In genomic region chr3:56189486-56189985, GRCh38 we compare ENCODE assay signal across 35 cellular contexts.
"Had no signal": no experiment of that assay in that cellular context is flagged by ENCODE, and none has a peak within 500 bp of the region (broad histone marks: within the 10 kb centered on the region; RNA-seq: fewer than 3 reads in every experiment).

No MANE protein-coding gene starts in this region.

- H2AFZ ChIP-seq: hepatocyte had no signal

- H3K4me3 Mint-ChIP-seq: activated CD4-positive, alpha-beta memory T cell treated with anti-CD3 and anti-CD28 coated beads for 36 hours; activated CD4-positive, alpha-beta T cell treated with anti-CD3 and anti-CD28 coated beads for 36 hours; activated CD4-positive, alpha-beta T cell treated with anti-CD3 and anti-CD28 coated beads, Interleukin-2, amount 10 ng/mL, durations not matched to agents 24 days and 14 days; activated CD8-positive, alpha-beta memory T cell treated with anti-CD3 and anti-CD28 coated beads, Interleukin-2, amount 10 ng/mL, durations not matched to agents 7 days and 5 days; activated CD8-positive, alpha-beta T cell treated with anti-CD3 and anti-CD28 coated beads, Interleukin-2, amount 10 ng/mL, durations not matched to agents 7 days and 5 days; activated naive CD4-positive, alpha-beta T cell treated with anti-CD3 and anti-CD28 coated beads for 36 hours; activated naive CD4-positive, alpha-beta T cell treated with anti-CD3 and anti-CD28 coated beads, Interleukin-2, amount 50 U/mL, for 24 hours; activated naive CD8-positive, alpha-beta T cell treated with anti-CD3 and anti-CD28 coated beads for 36 hours; activated naive CD8-positive, alpha-beta T cell treated with anti-CD3 and anti-CD28 coated beads, Interleukin-2, amount 50 U/mL, for 24 hours; activated T-helper 1 cell treated with anti-CD3 and anti-CD28 coated beads, Interleukin-12 subunit alpha, Interleukin-12 subunit beta, Interleukin-2, Interleukin-4 antibody, amounts not matched to agents 30 ng/mL and 10 ng/mL and 1 ng/mL, durations not matched to agents 14 hours and 24 hours and 36 hours; T-helper 17 cell; T-helper 2 cell treated with Interferon-gamma antibody and Interleukin-4, amounts not matched to agents 5 μg/mL and 100 μg/mL, for 36 hours had no signal

- H3K9me3 Mint-ChIP-seq: activated CD4-positive, alpha-beta memory T cell treated with anti-CD3 and anti-CD28 coated beads for 36 hours; activated CD4-positive, alpha-beta T cell treated with anti-CD3 and anti-CD28 coated beads, Interleukin-2, amount 10 ng/mL, durations not matched to agents 24 days and 14 days; activated naive CD4-positive, alpha-beta T cell treated with anti-CD3 and anti-CD28 coated beads for 36 hours; activated naive CD4-positive, alpha-beta T cell treated with anti-CD3 and anti-CD28 coated beads, Interleukin-2, amount 50 U/mL, for 24 hours; activated naive CD8-positive, alpha-beta T cell treated with anti-CD3 and anti-CD28 coated beads for 36 hours; activated naive CD8-positive, alpha-beta T cell treated with anti-CD3 and anti-CD28 coated beads, Interleukin-2, amount 50 U/mL, for 24 hours; activated T-helper 1 cell treated with anti-CD3 and anti-CD28 coated beads, Interleukin-12 subunit alpha, Interleukin-12 subunit beta, Interleukin-2, Interleukin-4 antibody, amounts not matched to agents 30 ng/mL and 10 ng/mL and 1 ng/mL, durations not matched to agents 14 hours and 24 hours and 36 hours; activated T-helper 2 cell treated with anti-CD3 and anti-CD28 coated beads, Interferon-gamma antibody, Interleukin-2, Interleukin-4, amounts not matched to agents 10 μg/mL and 5 μg/mL and 100 μg/mL, durations not matched to agents 14 hours and 24 hours and 36 hours; T-helper 2 cell treated with Interferon-gamma antibody and Interleukin-4, amounts not matched to agents 5 μg/mL and 100 μg/mL, for 36 hours had no signal

- ATAC-seq: activated CD4-positive, alpha-beta T cell treated with anti-CD3 and anti-CD28 coated beads for 36 hours; activated CD8-positive, alpha-beta memory T cell treated with anti-CD3 and anti-CD28 coated beads, Interleukin-2, amount 10 ng/mL, durations not matched to agents 7 days and 5 days; activated CD8-positive, alpha-beta T cell treated with anti-CD3 and anti-CD28 coated beads, Interleukin-2, amount 10 ng/mL, durations not matched to agents 7 days and 5 days; activated naive CD8-positive, alpha-beta T cell treated with anti-CD3 and anti-CD28 coated beads, Interleukin-2, amount 50 U/mL, for 24 hours; body of pancreas; gastroesophageal sphincter; heart right ventricle; T-helper 17 cell had no signal

- H3K79me2 ChIP-seq: hepatocyte had no signal

- H3K9me3 ChIP-seq: adrenal gland, body of pancreas, breast epithelium, colonic mucosa, esophagus squamous epithelium, gastroesophageal sphincter, heart right ventricle had no signal

- H3K4me3 ChIP-seq: adrenal gland, body of pancreas, breast epithelium, cardiac muscle cell, colonic mucosa, esophagus squamous epithelium, gastroesophageal sphincter, heart right ventricle, hepatocyte had no signal

- H3K36me3 ChIP-seq: adrenal gland, breast epithelium, cardiac muscle cell, colonic mucosa, esophagus squamous epithelium, gastroesophageal sphincter, heart right ventricle had no signal

- H3K27me3 ChIP-seq: adrenal gland, body of pancreas, breast epithelium, cardiac muscle cell, colonic mucosa, esophagus squamous epithelium, gastroesophageal sphincter, heart right ventricle, hepatocyte had no signal

- H3K4me1 Mint-ChIP-seq: activated CD4-positive, alpha-beta T cell treated with anti-CD3 and anti-CD28 coated beads for 36 hours; activated CD4-positive, alpha-beta T cell treated with anti-CD3 and anti-CD28 coated beads, Interleukin-2, amount 10 ng/mL, durations not matched to agents 24 days and 14 days; activated CD8-positive, alpha-beta memory T cell treated with anti-CD3 and anti-CD28 coated beads, Interleukin-2, amount 10 ng/mL, durations not matched to agents 7 days and 5 days; activated naive CD4-positive, alpha-beta T cell treated with anti-CD3 and anti-CD28 coated beads, Interleukin-2, amount 50 U/mL, for 24 hours; activated naive CD8-positive, alpha-beta T cell treated with anti-CD3 and anti-CD28 coated beads for 36 hours; activated naive CD8-positive, alpha-beta T cell treated with anti-CD3 and anti-CD28 coated beads, Interleukin-2, amount 50 U/mL, for 24 hours; T-helper 17 cell had no signal

- DNase-seq: activated CD4-positive, alpha-beta memory T cell treated with anti-CD3 and anti-CD28 coated beads for 36 hours; activated CD4-positive, alpha-beta T cell treated with anti-CD3 and anti-CD28 coated beads for 36 hours; activated CD4-positive, alpha-beta T cell treated with anti-CD3 and anti-CD28 coated beads, Interleukin-2, amount 10 ng/mL, durations not matched to agents 24 days and 14 days; activated CD4-positive, CD25-positive, alpha-beta regulatory T cell; activated CD4-positive, CD25-positive, alpha-beta regulatory T cell treated with anti-CD3 and anti-CD28 coated beads, Interleukin-2, amount 50 U/mL, for 72 hours; activated CD8-positive, alpha-beta memory T cell treated with anti-CD3 and anti-CD28 coated beads, Interleukin-2, amount 10 ng/mL, durations not matched to agents 7 days and 5 days; activated CD8-positive, alpha-beta memory T cell treated with anti-CD3 and anti-CD28 coated beads, Interleukin-2, amount 50 U/mL, for 4 hours; activated CD8-positive, alpha-beta T cell treated with anti-CD3 and anti-CD28 coated beads, Interleukin-2, amount 10 ng/mL, durations not matched to agents 7 days and 5 days; activated effector memory CD4-positive, alpha-beta T cell treated with anti-CD3 and anti-CD28 coated beads, Interleukin-2, amount 50 U/mL, for 16 hours; activated naive CD4-positive, alpha-beta T cell treated with anti-CD3 and anti-CD28 coated beads for 36 hours; activated naive CD8-positive, alpha-beta T cell treated with anti-CD3 and anti-CD28 coated beads for 36 hours; activated naive CD8-positive, alpha-beta T cell treated with anti-CD3 and anti-CD28 coated beads, Interleukin-2, amount 50 U/mL, for 24 hours; activated T-cell treated with anti-CD3 and anti-CD28 coated beads, Interleukin-2, amount 50 U/mL, for 1 hour; activated T-cell treated with anti-CD3 and anti-CD28 coated beads, Interleukin-2, amount 50 U/mL, for 48 hours; adrenal gland; amygdala; aorta; body of pancreas; central memory CD4-positive, alpha-beta T cell; colonic mucosa; effector CD8-positive, alpha-beta T cell; esophagus squamous epithelium; foreskin melanocyte; heart right ventricle; T-helper 17 cell; T1000 had no signal

- H3K36me3 Mint-ChIP-seq: activated CD4-positive, alpha-beta memory T cell treated with anti-CD3 and anti-CD28 coated beads for 36 hours; activated CD8-positive, alpha-beta memory T cell treated with anti-CD3 and anti-CD28 coated beads, Interleukin-2, amount 10 ng/mL, durations not matched to agents 7 days and 5 days; activated naive CD4-positive, alpha-beta T cell treated with anti-CD3 and anti-CD28 coated beads, Interleukin-2, amount 50 U/mL, for 24 hours; activated naive CD8-positive, alpha-beta T cell treated with anti-CD3 and anti-CD28 coated beads for 36 hours had no signal

- H3K27me3 Mint-ChIP-seq: activated CD4-positive, alpha-beta T cell treated with anti-CD3 and anti-CD28 coated beads, Interleukin-2, amount 10 ng/mL, durations not matched to agents 24 days and 14 days; activated CD8-positive, alpha-beta memory T cell treated with anti-CD3 and anti-CD28 coated beads, Interleukin-2, amount 10 ng/mL, durations not matched to agents 7 days and 5 days; activated naive CD4-positive, alpha-beta T cell treated with anti-CD3 and anti-CD28 coated beads, Interleukin-2, amount 50 U/mL, for 24 hours; activated naive CD8-positive, alpha-beta T cell treated with anti-CD3 and anti-CD28 coated beads for 36 hours; activated naive CD8-positive, alpha-beta T cell treated with anti-CD3 and anti-CD28 coated beads, Interleukin-2, amount 50 U/mL, for 24 hours had no signal

- H3K27ac ChIP-seq: adrenal gland, body of pancreas, breast epithelium, cardiac muscle cell, colonic mucosa, epithelial cell of prostate, esophagus squamous epithelium, gastroesophageal sphincter, heart right ventricle, hepatocyte had no signal

- H3K27ac Mint-ChIP-seq: activated CD4-positive, alpha-beta memory T cell treated with anti-CD3 and anti-CD28 coated beads for 36 hours; activated CD4-positive, alpha-beta T cell treated with anti-CD3 and anti-CD28 coated beads for 36 hours; activated CD4-positive, alpha-beta T cell treated with anti-CD3 and anti-CD28 coated beads, Interleukin-2, amount 10 ng/mL, durations not matched to agents 24 days and 14 days; activated CD8-positive, alpha-beta memory T cell treated with anti-CD3 and anti-CD28 coated beads, Interleukin-2, amount 10 ng/mL, durations not matched to agents 7 days and 5 days; activated CD8-positive, alpha-beta T cell treated with anti-CD3 and anti-CD28 coated beads, Interleukin-2, amount 10 ng/mL, durations not matched to agents 7 days and 5 days; activated naive CD4-positive, alpha-beta T cell treated with anti-CD3 and anti-CD28 coated beads for 36 hours; activated naive CD4-positive, alpha-beta T cell treated with anti-CD3 and anti-CD28 coated beads, Interleukin-2, amount 50 U/mL, for 24 hours; activated naive CD8-positive, alpha-beta T cell treated with anti-CD3 and anti-CD28 coated beads for 36 hours; activated naive CD8-positive, alpha-beta T cell treated with anti-CD3 and anti-CD28 coated beads, Interleukin-2, amount 50 U/mL, for 24 hours; activated T-helper 1 cell treated with anti-CD3 and anti-CD28 coated beads, Interleukin-12 subunit alpha, Interleukin-12 subunit beta, Interleukin-2, Interleukin-4 antibody, amounts not matched to agents 30 ng/mL and 10 ng/mL and 1 ng/mL, durations not matched to agents 14 hours and 24 hours and 36 hours; activated T-helper 2 cell treated with anti-CD3 and anti-CD28 coated beads, Interferon-gamma antibody, Interleukin-2, Interleukin-4, amounts not matched to agents 10 μg/mL and 5 μg/mL and 100 μg/mL, durations not matched to agents 14 hours and 24 hours and 36 hours; T-helper 17 cell; T-helper 2 cell treated with Interferon-gamma antibody and Interleukin-4, amounts not matched to agents 5 μg/mL and 100 μg/mL, for 36 hours had no signal

- H3K4me1 ChIP-seq: adrenal gland, body of pancreas, breast epithelium, colonic mucosa, esophagus squamous epithelium, gastroesophageal sphincter, heart right ventricle had no signal

- H3K4me2 ChIP-seq: hepatocyte had no signal
